9 cellular contexts compared by ENCODE assay signal in genomic region chr18:79575891-79576685, GRCh38.
DNase-seq lines count a peak whose midpoint lies in the region; ATAC-seq, FAIRE-seq and TF ChIP-seq lines count a peak whose summit lies in the region.
"Had no signal": no experiment of that assay in that cellular context is flagged by ENCODE, and none has a peak within 500 bp of the region (broad histone marks: within the 10 kb centered on the region; RNA-seq: fewer than 3 reads in every experiment).

No MANE protein-coding gene starts in this region.

- H3K36me3 ChIP-seq in heart right ventricle (no peaks in the 10 kb centered on the region), suprapubic skin (no peaks in the 10 kb centered on the region), small intestine (ENCODE audit: control insufficient read depth in 2 of 2, insufficient read depth in 2 of 2, low read length in 2 of 2) (no peaks in the 10 kb centered on the region)

- TF ChIP-seq EP300 in suprapubic skin (IDR thresholded peaks at IDR 0.05) = no peak

- ATAC-seq in heart right ventricle = peak; percentile 38 to 58 (median 52)
- no peak for ATAC-seq in HG03095 (IDR thresholded peaks at IDR 0.05; ENCODE audit: unreplicated experiment)

- peaks cover 0 to 4% (median 0%) of the 10 kb centered on the region in 7 donors for H3K27me3 ChIP-seq in heart right ventricle
- H3K27me3 ChIP-seq in suprapubic skin = no peaks in the 10 kb centered on the region
- no peaks in the 10 kb centered on the region for H3K27me3 ChIP-seq in small intestine (ENCODE audit: control insufficient read depth in 2 of 2, insufficient read depth in 2 of 2, low read length in 2 of 2)

- whole genome bisulfite sequencing in heart right ventricle, 2 donors = 55 to 56% methylated on average over 44 of the region's 44 CpGs
- WGBS in suprapubic skin = 51% methylated on average over 36 of the region's 44 CpGs
- WGBS in small intestine, 3 donors = 70 to 78% (median 75%) methylated on average over 42 to 44 of the region's 44 CpGs

- H3K9me3 ChIP-seq in heart right ventricle (peaks cover 0 to 27% (median 17%) of the 10 kb centered on the region in 11 donors), suprapubic skin (peaks cover 13% of the 10 kb centered on the region), small intestine (ENCODE audit: control insufficient read depth, low read depth) (no peaks in the 10 kb centered on the region)

- intact Hi-C loops in heart right ventricle (cut with DNase I) = no loop called here

- H3K4me1 ChIP-seq in heart right ventricle = peaks cover 10 to 51% (median 24%) of the 10 kb centered on the region in 9 donors
- H3K4me1 ChIP-seq in suprapubic skin = peaks cover 28% of the 10 kb centered on the region
- no peaks in the 10 kb centered on the region for H3K4me1 ChIP-seq in small intestine (ENCODE audit: control insufficient read depth in 2 of 2, insufficient read depth in 1 of 2, low read depth in 1 of 2, low read length in 1 of 2)

- peak; percentile 55 for DNase-seq in NCI-H2171 treated with DMSO at 0.1 percent for 48 hours (lab: John Stamatoyannopoulos, UW)
- DNase-seq in NCI-H2171 (lab: John Stamatoyannopoulos, UW) = no peak
- DNase-seq in SK-N-DZ (ENCODE audit: low spot score) = peak; percentile 70
- DNase-seq in heart right ventricle = peak; percentile 34 to 53
- DNase-seq in suprapubic skin (ENCODE audit: low spot score in 2 of 2) = peak; percentile 56 to 79
- no peak for DNase-seq in GM12891 (ENCODE audit: insufficient read length, low spot score)
- no peak for DNase-seq in small intestine
- DNase-seq: NCI-H774 had no signal

- H3K4me3 ChIP-seq in heart right ventricle = peak overlapping the region in 1 of 10 donors; percentile 13
- H3K4me3 ChIP-seq in suprapubic skin = no peak overlapping the region
- no peak overlapping the region for H3K4me3 ChIP-seq in small intestine (ENCODE audit: low read depth in 1 of 2, low read length in 2 of 2)

- TF ChIP-seq POLR2A in suprapubic skin (IDR thresholded peaks at IDR 0.05) = no peak
- TF ChIP-seq POLR2A in GM12891 (IDR thresholded peaks at IDR 0.05; ENCODE audit: low read depth, low read length) = no peak

- H3K27ac ChIP-seq in heart right ventricle (peak overlapping the region; percentile 48 to 90 (median 74)), suprapubic skin (peak overlapping the region; percentile 27), small intestine (ENCODE audit: low read depth in 1 of 2, low read length in 1 of 2) (peak overlapping the region in 1 of 2 donors; percentile 53)

- TF ChIP-seq CTCF in heart right ventricle (IDR thresholded peaks at IDR 0.05) (no peak), suprapubic skin (IDR thresholded peaks at IDR 0.05) (no peak)

- no peak for FAIRE-seq in GM12891 (lab: Jason Lieb, UNC)
- FAIRE-seq in small intestine (lab: Jason Lieb, UNC) = no peak

TF ChIP-seq in GM12891, 5 proteins besides CTCF, POLR2A, EP300 and RAD21:
- no peak for TF ChIP-seq TAF1 (IDR thresholded peaks at IDR 0.05; ENCODE audit: low read depth, low read length)
- TF ChIP-seq SPI1 (IDR thresholded peaks at IDR 0.05; ENCODE audit: low read depth, low read length) = no peak
- no peak for TF ChIP-seq POLR2AphosphoS5 (IDR thresholded peaks at IDR 0.05; ENCODE audit: low read depth, low read length)
- no peak for TF ChIP-seq PAX5 (IDR thresholded peaks at IDR 0.05; ENCODE audit: insufficient read depth, low read length, severe bottlenecking)
- no peak for TF ChIP-seq POU2F2 (IDR thresholded peaks at IDR 0.05; ENCODE audit: low read depth, low read length)

Comparison
In these comparisons a context has a peak if more than half of its experiments do, and no peak if none do; other contexts are left out.
1. DNase-seq: peak in NCI-H2171 treated with DMSO at 0.1 percent for 48 hours (single experiment), SK-N-DZ (single experiment), heart right ventricle (2 of 2) and suprapubic skin (2 of 2); none in NCI-H2171 (single experiment), GM12891 (single experiment) and small intestine (single experiment).